Comparison of ENCODE assay signal across 8 cellular contexts in genomic region chr2:20661028-20661980, GRCh38. TPM values are rescaled to one million over a fixed set of nuclear protein-coding genes. Genes with fewer than 3 reads are reported as not detected.
DNase-seq lines count a peak whose midpoint lies in the region; ATAC-seq and TF ChIP-seq lines count a peak whose summit lies in the region.

No MANE protein-coding gene starts in this region.

- intact Hi-C loops in Caco-2 (cut with micrococcal nuclease; ENCODE audit: unreplicated experiment) (loop anchor here (1.0 kb wide), 6 partner anchors 15 to 504 kb away; no protein-coding TSS in a partner anchor), esophagus squamous epithelium (cut with DNase I) (loop anchor here (5.0 kb wide), 1 partner anchor 301 kb away; no protein-coding TSS in a partner anchor)

- H3K9me3 ChIP-seq in Caco-2 (no peaks in the 10 kb centered on the region), OCI-LY3 (ENCODE audit: insufficient read depth, low read length) (no peaks in the 10 kb centered on the region), esophagus squamous epithelium (no peaks in the 10 kb centered on the region), suprapubic skin (no peaks in the 10 kb centered on the region)

- ATAC-seq in GM19351 (IDR thresholded peaks at IDR 0.05; ENCODE audit: unreplicated experiment): peak; percentile 60
- peak; percentile 47 for ATAC-seq in HG03521 (IDR thresholded peaks at IDR 0.05; ENCODE audit: unreplicated experiment)
- peak; percentile 67 to 78 for ATAC-seq in natural killer cell treated with Interleukin-12 subunit alpha and Interleukin-12 subunit beta and Interleukin-15 and Interleukin-18, amount 100 ng/mL, for 72 hours

- H2AFZ ChIP-seq in OCI-LY3 (ENCODE audit: low read depth, low read length): no peak overlapping the region

- H3K27ac Mint-ChIP-seq in Caco-2 (ENCODE audit: unreplicated experiment): no peak overlapping the region
- H3K27ac Mint-ChIP-seq in natural killer cell treated with Interleukin-12 subunit alpha and Interleukin-12 subunit beta and Interleukin-15 and Interleukin-18, amount 100 ng/mL, for 72 hours: no peak overlapping the region

- H3K4me2 ChIP-seq in OCI-LY3 (ENCODE audit: low read length): peak overlapping the region; percentile 43

- peak; percentile 77 to 83 for DNase-seq in Caco-2
- DNase-seq in activated T-cell treated with anti-CD3 and anti-CD28 coated beads for 48 hours (ENCODE audit: low read depth): peak; percentile 51
- DNase-seq in esophagus squamous epithelium (lab: John Stamatoyannopoulos, UW): no peak
- peak; percentile 83 for DNase-seq in natural killer cell treated with Interleukin-12 subunit alpha and Interleukin-12 subunit beta and Interleukin-15 and Interleukin-18, amount 100 ng/mL, for 72 hours (ENCODE audit: low spot score)
- DNase-seq in suprapubic skin (ENCODE audit: low spot score in 2 of 2): no peak

- H3K4me1 ChIP-seq in Caco-2 (peaks cover 10% of the 10 kb centered on the region; the same call in 1 of the 2 replicates), OCI-LY3 (ENCODE audit: low read length) (peaks cover 35% of the 10 kb centered on the region), esophagus squamous epithelium (peaks cover 16 to 61% (median 18%) of the 10 kb centered on the region in 3 donors), suprapubic skin (peaks cover 36% of the 10 kb centered on the region)

- POLR2A ChIA-PET in Caco-2 (lab: Charles Lee): interaction anchor here (0.8 to 2.2 kb wide), 4 partner anchors 10 to 215 kb away, joined by 3 to 13 read pairs (median 6); partner anchors contain the start of genes HS1BP3 and RHOB

- BruUV-seq in Caco-2 (replicated peaks; lab: Mats Ljungman, UMichigan): no TSS peak

- H3K27ac ChIP-seq in OCI-LY3 (ENCODE audit: low read length) (no peak overlapping the region), esophagus squamous epithelium (peak overlapping the region; percentile 13 to 83 (median 72)), suprapubic skin (no peak overlapping the region)

- TF ChIP-seq CTCF in Caco-2 (IDR thresholded peaks at IDR 0.05; ENCODE audit: insufficient read depth in 1 of 2, low read depth in 1 of 2, low read length in 1 of 2, severe bottlenecking in 1 of 2, unreplicated experiment in 1 of 2) (peak; percentile 95 to 96), OCI-LY3 (IDR thresholded peaks at IDR 0.05; ENCODE audit: low read depth, low read length) (peak; percentile 90), esophagus squamous epithelium (IDR thresholded peaks at IDR 0.05) (peak; percentile 92 to 99 (median 94)), suprapubic skin (IDR thresholded peaks at IDR 0.05) (peak; percentile 87 to 93)

- H3K4me3 ChIP-seq in Caco-2 (ENCODE audit: low read depth, low read length): no peak overlapping the region
- H3K4me3 ChIP-seq in OCI-LY3 (ENCODE audit: low read length): no peak overlapping the region
- no peak overlapping the region for H3K4me3 ChIP-seq in esophagus squamous epithelium
- no peak overlapping the region for H3K4me3 ChIP-seq in suprapubic skin

- H3K27me3 ChIP-seq in Caco-2 (replicated peaks; ENCODE audit: control insufficient read depth, insufficient read depth, low read length): no peaks in the 10 kb centered on the region
- peaks cover 52% of the 10 kb centered on the region for H3K27me3 ChIP-seq in OCI-LY3 (ENCODE audit: low read depth, low read length)
- peaks cover 2 to 61% (median 12%) of the 10 kb centered on the region in 4 donors for H3K27me3 ChIP-seq in esophagus squamous epithelium
- H3K27me3 ChIP-seq in suprapubic skin: peaks cover 51% of the 10 kb centered on the region

- TF ChIP-seq POLR2A in esophagus squamous epithelium (IDR thresholded peaks at IDR 0.05) (no peak), suprapubic skin (IDR thresholded peaks at IDR 0.05) (no peak)

- CTCF ChIA-PET in Caco-2 (lab: Charles Lee): interaction anchor here (0.6 to 3.1 kb wide), 24 partner anchors 10 to 504 kb away, joined by 3 to 281 read pairs (median 4); partner anchors contain the start of genes HS1BP3, LDAH and RHOB

- H3K79me2 ChIP-seq in OCI-LY3 (ENCODE audit: low read length): no peaks in the 10 kb centered on the region

- no peaks in the 10 kb centered on the region for H3K4me1 Mint-ChIP-seq in Caco-2 (ENCODE audit: low read depth, unreplicated experiment)
- peaks cover 0 to 2% of the 10 kb centered on the region in 2 donors for H3K4me1 Mint-ChIP-seq in natural killer cell treated with Interleukin-12 subunit alpha and Interleukin-12 subunit beta and Interleukin-15 and Interleukin-18, amount 100 ng/mL, for 72 hours (ENCODE audit: low read depth in 2 of 2)

- peaks cover 4% of the 10 kb centered on the region for H3K27me3 Mint-ChIP-seq in Caco-2 (ENCODE audit: insufficient read depth, unreplicated experiment)
- H3K27me3 Mint-ChIP-seq in natural killer cell treated with Interleukin-12 subunit alpha and Interleukin-12 subunit beta and Interleukin-15 and Interleukin-18, amount 100 ng/mL, for 72 hours: peaks cover 28 to 30% of the 10 kb centered on the region in 2 donors

- no peak for TF ChIP-seq EP300 in suprapubic skin (IDR thresholded peaks at IDR 0.05)

- no peaks in the 10 kb centered on the region for H3K36me3 Mint-ChIP-seq in Caco-2 (ENCODE audit: insufficient read depth, unreplicated experiment)
- H3K36me3 Mint-ChIP-seq in natural killer cell treated with Interleukin-12 subunit alpha and Interleukin-12 subunit beta and Interleukin-15 and Interleukin-18, amount 100 ng/mL, for 72 hours: no peaks in the 10 kb centered on the region

- H3K4me3 Mint-ChIP-seq in Caco-2 (ENCODE audit: unreplicated experiment): no peak overlapping the region
- H3K4me3 Mint-ChIP-seq in natural killer cell treated with Interleukin-12 subunit alpha and Interleukin-12 subunit beta and Interleukin-15 and Interleukin-18, amount 100 ng/mL, for 72 hours: no peak overlapping the region

- no peaks in the 10 kb centered on the region for H4K20me1 ChIP-seq in OCI-LY3 (ENCODE audit: insufficient read depth, low read length)

- H3K36me3 ChIP-seq in Caco-2 (ENCODE audit: control insufficient read depth, insufficient read depth, low read length): no peaks in the 10 kb centered on the region
- H3K36me3 ChIP-seq in OCI-LY3 (replicated peaks; ENCODE audit: low read depth, low read length): no peaks in the 10 kb centered on the region
- no peaks in the 10 kb centered on the region for H3K36me3 ChIP-seq in esophagus squamous epithelium
- no peaks in the 10 kb centered on the region for H3K36me3 ChIP-seq in suprapubic skin

- WGBS in esophagus squamous epithelium, 2 donors: 14 to 19% methylated on average over 5 to 8 of the region's 9 CpGs
- 21% methylated on average over 9 of the region's 9 CpGs for WGBS in suprapubic skin

- no peaks in the 10 kb centered on the region for H3K9me3 Mint-ChIP-seq in Caco-2 (ENCODE audit: unreplicated experiment)
- no peaks in the 10 kb centered on the region for H3K9me3 Mint-ChIP-seq in natural killer cell treated with Interleukin-12 subunit alpha and Interleukin-12 subunit beta and Interleukin-15 and Interleukin-18, amount 100 ng/mL, for 72 hours

- H3K9ac ChIP-seq in OCI-LY3 (ENCODE audit: low read length): no peak overlapping the region

RNA-seq across cellular contexts. Expression of gene GDF7, which starts 5.6 kb away (rescaled TPM):
- total RNA-seq in Caco-2 (2022) (1.7 and 1.8 TPM in 2 replicates), esophagus squamous epithelium (1 to 10 TPM in 2 of 4 donors, under 1 TPM in 2; 0.26 to 1.9 (median 0.78) TPM), suprapubic skin (1 to 10 TPM; 1.9 to 3.1 (median 2.4) TPM)
- total RNA-seq in natural killer cell treated with Interleukin-12 subunit alpha and Interleukin-12 subunit beta and Interleukin-15 and Interleukin-18, amount 100 ng/mL, for 72 hours: under 1 TPM in 1 of 2 donors, not detected in 1; 0.02 TPM

RNA-seq across cellular contexts. Expression of gene HS1BP3, which starts 10.4 kb away (rescaled TPM):
- total RNA-seq in Caco-2 (2022) (26.5 and 31.1 TPM in 2 replicates), esophagus squamous epithelium (10 to 100 TPM in 3 of 4 donors, 1 to 10 TPM in 1; 7.9 to 22.1 (median 16.9) TPM), suprapubic skin (10 to 100 TPM; 23.3 to 38.2 (median 34.2) TPM)
- total RNA-seq in natural killer cell treated with Interleukin-12 subunit alpha and Interleukin-12 subunit beta and Interleukin-15 and Interleukin-18, amount 100 ng/mL, for 72 hours: 1 to 10 TPM; 5.8 to 9.3 TPM

Comparison
In these comparisons a context has a peak if more than half of its experiments do, and no peak if none do; other contexts are left out.
1. DNase-seq: peak in Caco-2 (2 of 2), activated T-cell treated with anti-CD3 and anti-CD28 coated beads for 48 hours (single experiment) and natural killer cell treated with Interleukin-12 subunit alpha and Interleukin-12 subunit beta and Interleukin-15 and Interleukin-18, amount 100 ng/mL, for 72 hours (single experiment); none in esophagus squamous epithelium (single experiment) and suprapubic skin (0 of 2).
2. H3K27ac ChIP-seq: peak in esophagus squamous epithelium (4 of 4); none in OCI-LY3 (single experiment) and suprapubic skin (single experiment).
3. Peak in every context shown above with its lines, with median percentiles within 50 percentile points of each other: CTCF ChIP-seq and ATAC-seq.